ENCODE assay signal across 25 cellular contexts in genomic region chr1:119053917-119054316, GRCh38.
DNase-seq lines count a peak whose midpoint lies in the region; ATAC-seq, FAIRE-seq and TF ChIP-seq lines count a peak whose summit lies in the region.
"Had no signal": no experiment of that assay in that cellular context is flagged by ENCODE, and none has a peak within 500 bp of the region (broad histone marks: within the 10 kb centered on the region; RNA-seq: fewer than 3 reads in every experiment).

No MANE protein-coding gene starts in this region.

- H3K4me1 Mint-ChIP-seq in WTC11 = no peaks in the 10 kb centered on the region
- no peaks in the 10 kb centered on the region for H3K4me1 Mint-ChIP-seq in T-helper 17 cell
- H3K4me1 Mint-ChIP-seq in immature natural killer cell = no peaks in the 10 kb centered on the region
- H3K4me1 Mint-ChIP-seq: CD14-positive monocyte; CD8-positive, alpha-beta memory T cell had no signal

- DNase-seq in WTC11 (ENCODE audit: low spot score) = no peak
- no peak for DNase-seq in frontal cortex (ENCODE audit: low spot score in 2 of 2)
- DNase-seq in T-helper 17 cell = no peak
- DNase-seq in immature natural killer cell = no peak
- DNase-seq: ACHN; AML-193; BE2C; CD4-positive, alpha-beta T cell; CD8-positive, alpha-beta memory T cell; DMS 273 treated with DMSO at 0.1 percent for 48 hours; DMS79; EL; GF-D8; GOT3; HFFc6 had no signal

- CTCF ChIA-PET in WTC11 (lab: Charles Lee) = no interaction called here

- no peak overlapping the region for H3K4me3 Mint-ChIP-seq in WTC11
- H3K4me3 Mint-ChIP-seq in T-helper 17 cell = no peak overlapping the region
- no peak overlapping the region for H3K4me3 Mint-ChIP-seq in immature natural killer cell
- H3K4me3 Mint-ChIP-seq: CD14-positive monocyte; CD4-positive, alpha-beta T cell; CD8-positive, alpha-beta memory T cell; HFFc6 had no signal

- ATAC-seq in WTC11 (no peak), T-helper 17 cell (no peak), HG03139 (IDR thresholded peaks at IDR 0.05; ENCODE audit: unreplicated experiment) (no peak)
- ATAC-seq: A549 had no signal

- H3K27me3 Mint-ChIP-seq in WTC11 (ENCODE audit: low read depth) = no peaks in the 10 kb centered on the region
- no peaks in the 10 kb centered on the region for H3K27me3 Mint-ChIP-seq in T-helper 17 cell
- H3K27me3 Mint-ChIP-seq in immature natural killer cell (ENCODE audit: low read depth in 3 of 3) = peaks cover 0 to 1% (median 0%) of the 10 kb centered on the region in 3 donors
- H3K27me3 Mint-ChIP-seq: CD4-positive, alpha-beta T cell; CD8-positive, alpha-beta memory T cell had no signal

- H3K9me3 ChIP-seq in T-helper 17 cell (ENCODE audit: control insufficient read depth, low read length, poor library complexity, severe bottlenecking) = no peaks in the 10 kb centered on the region
- H3K9me3 ChIP-seq: A549; BE2C; BLaER1 treated with 17β-estradiol and CSF1 and Interleukin-3, amounts not matched to agents 10 nM and 100 nM; HAP-1 had no signal

- H3K36me3 Mint-ChIP-seq in WTC11 = no peaks in the 10 kb centered on the region
- peaks cover 2% of the 10 kb centered on the region for H3K36me3 Mint-ChIP-seq in T-helper 17 cell (ENCODE audit: low read depth)
- H3K36me3 Mint-ChIP-seq in immature natural killer cell = peaks cover 0 to 14% (median 8%) of the 10 kb centered on the region in 3 donors
- H3K36me3 Mint-ChIP-seq: CD14-positive monocyte had no signal

- no peak for TF ChIP-seq CTCF in WTC11 (IDR thresholded peaks at IDR 0.05)

- POLR2A ChIA-PET in WTC11 (lab: Charles Lee) = no interaction called here

- H3K27ac Mint-ChIP-seq in WTC11 = no peak overlapping the region
- H3K27ac Mint-ChIP-seq in T-helper 17 cell = no peak overlapping the region
- no peak overlapping the region for H3K27ac Mint-ChIP-seq in immature natural killer cell
- H3K27ac Mint-ChIP-seq: CD14-positive monocyte; CD4-positive, alpha-beta T cell; CD8-positive, alpha-beta memory T cell; HFFc6 had no signal

- no peaks in the 10 kb centered on the region for H3K9me3 Mint-ChIP-seq in WTC11
- H3K9me3 Mint-ChIP-seq in immature natural killer cell = no peaks in the 10 kb centered on the region
- H3K9me3 Mint-ChIP-seq: HFFc6 had no signal

- FAIRE-seq in A204.1 (lab: Jason Lieb, UNC) (peak; percentile 61), frontal cortex (lab: Jason Lieb, UNC) (peak; percentile 19)
- FAIRE-seq: A549, D721Med, GM12891, GM18507, H54 had no signal

TF ChIP-seq in WTC11, 78 proteins besides CTCF, POLR2A, EP300 and RAD21:
- TF ChIP-seq HMGA2 (CRISPR knock-in tag; IDR thresholded peaks at IDR 0.05) (peak; percentile 98), ZNF232 (CRISPR knock-in tag; IDR thresholded peaks at IDR 0.05) (no peak)
